16 cellular contexts compared by ENCODE assay signal in genomic region chr4:179415842-179416223, GRCh38.
A peak's percentile ranks its signal among the peaks of the same experiment; 100 is the strongest.
DNase-seq lines count a peak whose midpoint lies in the region; ATAC-seq, FAIRE-seq and TF ChIP-seq lines count a peak whose summit lies in the region.
"Had no signal": no experiment of that assay in that cellular context is flagged by ENCODE, and none has a peak within 500 bp of the region (broad histone marks: within the 10 kb centered on the region; RNA-seq: fewer than 3 reads in every experiment).

No MANE protein-coding gene starts in this region.

- H3K9me3 ChIP-seq in astrocyte (ENCODE audit: insufficient read depth, low read depth, low read length), result no peaks in the 10 kb centered on the region
- H3K9me3 ChIP-seq in neuronal stem cell (replicated peaks in 1 of 2; ENCODE audit: control insufficient read depth in 2 of 2, insufficient read depth in 1 of 2, low read depth in 1 of 2, low read length in 2 of 2), result no peaks in the 10 kb centered on the region
- H3K9me3 ChIP-seq: body of pancreas, thyroid gland had no signal

- H3K27ac ChIP-seq in astrocyte (ENCODE audit: low read depth, low read length) (peak overlapping the region; percentile 57), neuronal stem cell (replicated peaks; ENCODE audit: low read length) (no peak overlapping the region)
- H3K27ac ChIP-seq: body of pancreas, SK-N-MC, thyroid gland had no signal

- no peak overlapping the region for H3K4me3 ChIP-seq in astrocyte (ENCODE audit: insufficient read depth, low read depth, low read length)
- H3K4me3 ChIP-seq in neuronal stem cell (ENCODE audit: low read length in 2 of 2), result no peak overlapping the region
- H3K4me3 ChIP-seq: body of pancreas, SK-N-MC, thyroid gland had no signal

- H3K9ac ChIP-seq in astrocyte (ENCODE audit: low read length) (no peak overlapping the region), neuronal stem cell (ENCODE audit: low read depth, low read length, poor library complexity) (no peak overlapping the region)

- H2BK12ac ChIP-seq in neuronal stem cell (ENCODE audit: low read length), result no peak overlapping the region

- ATAC-seq in GM19351 (IDR thresholded peaks at IDR 0.05; ENCODE audit: unreplicated experiment), result no peak
- ATAC-seq: body of pancreas had no signal

- no peaks in the 10 kb centered on the region for H3K36me3 ChIP-seq in astrocyte (ENCODE audit: insufficient read depth, low read length)
- H3K36me3 ChIP-seq in neuronal stem cell (replicated peaks in 1 of 2; ENCODE audit: control insufficient read depth in 2 of 2, insufficient read depth in 2 of 2, low read length in 2 of 2), result no peaks in the 10 kb centered on the region
- H3K36me3 ChIP-seq: thyroid gland had no signal

- no peaks in the 10 kb centered on the region for H3K27me3 Mint-ChIP-seq in astrocyte (ENCODE audit: low read depth, unreplicated experiment)

- H2BK120ac ChIP-seq in neuronal stem cell (ENCODE audit: low read depth, low read length), result no peak overlapping the region

- no peak overlapping the region for H3K23ac ChIP-seq in neuronal stem cell (ENCODE audit: low read depth, low read length, poor library complexity)

- H4K8ac ChIP-seq in neuronal stem cell (ENCODE audit: low read depth, low read length), result no peak overlapping the region

- DNase-seq in HEK293T (ENCODE audit: extremely low spot score) (peak; percentile 37), NCI-H2081 (lab: John Stamatoyannopoulos, UW) (peak; percentile 3 to 64), astrocyte (ENCODE audit: low read depth) (peak; percentile 52), neuronal stem cell (ENCODE audit: low spot score) (no peak), DMS114 treated with DMSO at 0.1 percent for 48 hours (lab: John Stamatoyannopoulos, UW; ENCODE audit: unreplicated experiment) (no peak), HuH-7 (ENCODE audit: low spot score) (no peak)
- DNase-seq: body of pancreas; C1 segment of cervical spinal cord; dermis blood vessel endothelial cell; NCI-H1694 treated with DMSO at 0.1 percent for 48 hours; stimulated activated CD4-positive, alpha-beta T cell treated with anti-CD3 and anti-CD28 coated beads, Interleukin-2, amount 100 ng/mL, for 48 hours; thyroid gland had no signal

- no peaks in the 10 kb centered on the region for H4K20me1 ChIP-seq in astrocyte (ENCODE audit: insufficient read depth, low read length)

- no peak overlapping the region for H2AFZ ChIP-seq in astrocyte (ENCODE audit: low read depth, low read length)
- peak overlapping the region; percentile 21 for H2AFZ ChIP-seq in neuronal stem cell (ENCODE audit: low read length)

- H2AK5ac ChIP-seq in neuronal stem cell (ENCODE audit: low read depth, low read length), result no peak overlapping the region

- H3K36me3 Mint-ChIP-seq in astrocyte (ENCODE audit: low read depth, unreplicated experiment), result no peaks in the 10 kb centered on the region

- H3K18ac ChIP-seq in neuronal stem cell (ENCODE audit: low read length), result no peak overlapping the region

- no peak overlapping the region for H3K4ac ChIP-seq in neuronal stem cell (ENCODE audit: low read length)

- no peak overlapping the region for H3K27ac Mint-ChIP-seq in astrocyte (ENCODE audit: unreplicated experiment)

- H3K79me2 ChIP-seq in astrocyte (ENCODE audit: insufficient read depth, low read length), result no peaks in the 10 kb centered on the region

- H3K4me1 ChIP-seq in astrocyte (ENCODE audit: insufficient read depth, low read length) (peaks cover 14% of the 10 kb centered on the region), neuronal stem cell (ENCODE audit: control insufficient read depth in 2 of 2, insufficient read depth in 1 of 2, low read depth in 1 of 2, low read length in 2 of 2) (peaks cover 0 to 3% of the 10 kb centered on the region in 2 donors)
- H3K4me1 ChIP-seq: body of pancreas, thyroid gland had no signal

- H3K4me1 Mint-ChIP-seq in astrocyte (ENCODE audit: low read depth, unreplicated experiment), result peaks cover 7% of the 10 kb centered on the region

- H2BK15ac ChIP-seq in neuronal stem cell (ENCODE audit: low read length), result no peak overlapping the region

- CTCF ChIA-PET in HEK293T (lab: Yijun Ruan, JAX), result interaction anchor here (1.0 to 1.3 kb wide), 2 partner anchors 19 to 35 kb away, joined by 3 to 4 read pairs; no protein-coding TSS in a partner anchor

- no peak overlapping the region for H2BK5ac ChIP-seq in neuronal stem cell (ENCODE audit: low read length)

- peak overlapping the region; percentile 37 for H3K4me2 ChIP-seq in astrocyte (ENCODE audit: low read length)
- H3K4me2 ChIP-seq in neuronal stem cell (ENCODE audit: insufficient read depth, low read length, poor library complexity, severe bottlenecking), result no peak overlapping the region

- no CpG with 5 or more reads among the region's 1 CpG for WGBS in neuronal stem cell (ENCODE audit: extremely low coverage in 2 of 2, insufficient read length in 2 of 2, insufficient replicate concordance in 1 of 2), 2 donors

- FAIRE-seq in astrocyte (lab: Jason Lieb, UNC), result no peak
- FAIRE-seq: GM12891 had no signal

- no peaks in the 10 kb centered on the region for H3K79me1 ChIP-seq in neuronal stem cell (ENCODE audit: low read depth, low read length)

- no peaks in the 10 kb centered on the region for H3K9me3 Mint-ChIP-seq in astrocyte (ENCODE audit: unreplicated experiment)
- H3K9me3 Mint-ChIP-seq: nephron had no signal

- POLR2A ChIA-PET in HEK293T (lab: Yijun Ruan, JAX), result interaction anchor here (0.9 kb wide), 1 partner anchor 60 kb away, joined by 3 read pairs; no protein-coding TSS in a partner anchor

- no peak overlapping the region for H4K91ac ChIP-seq in neuronal stem cell (ENCODE audit: low read depth, low read length, poor library complexity)

- H3K27me3 ChIP-seq in astrocyte (ENCODE audit: insufficient read depth, low read length) (no peaks in the 10 kb centered on the region), neuronal stem cell (ENCODE audit: control insufficient read depth in 3 of 3, insufficient read depth in 3 of 3, low read depth in 1 of 3, low read length in 3 of 3) (no peaks in the 10 kb centered on the region)
- H3K27me3 ChIP-seq: body of pancreas, thyroid gland had no signal

- no peak overlapping the region for H3K4me3 Mint-ChIP-seq in astrocyte (ENCODE audit: unreplicated experiment)
- H3K4me3 Mint-ChIP-seq: nephron had no signal

- no peak for TF ChIP-seq CTCF in astrocyte (IDR thresholded peaks at IDR 0.05; ENCODE audit: insufficient read depth, low read depth, low read length)

- H3K14ac ChIP-seq in neuronal stem cell (ENCODE audit: low read length), result no peak overlapping the region

TF ChIP-seq in HEK293T, 16 proteins besides CTCF, POLR2A, EP300 and RAD21:
- TF ChIP-seq, protein P1, sequence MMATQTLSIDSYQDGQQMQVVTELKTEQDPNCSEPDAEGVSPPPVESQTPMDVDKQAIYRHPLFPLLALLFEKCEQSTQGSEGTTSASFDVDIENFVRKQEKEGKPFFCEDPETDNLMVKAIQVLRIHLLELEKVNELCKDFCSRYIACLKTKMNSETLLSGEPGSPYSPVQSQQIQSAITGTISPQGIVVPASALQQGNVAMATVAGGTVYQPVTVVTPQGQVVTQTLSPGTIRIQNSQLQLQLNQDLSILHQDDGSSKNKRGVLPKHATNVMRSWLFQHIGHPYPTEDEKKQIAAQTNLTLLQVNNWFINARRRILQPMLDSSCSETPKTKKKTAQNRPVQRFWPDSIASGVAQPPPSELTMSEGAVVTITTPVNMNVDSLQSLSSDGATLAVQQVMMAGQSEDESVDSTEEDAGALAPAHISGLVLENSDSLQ (IDR thresholded peaks at IDR 0.05), result 0 out of 2 replicates have a peak, but pooled peaks have one; percentile 18
- no peak for TF ChIP-seq SUZ12 (IDR thresholded peaks at IDR 0.05)
- TF ChIP-seq BHLHE40 (IDR thresholded peaks at IDR 0.05; ENCODE audit: borderline replicate concordance), result no peak
- peak; percentile 91 for TF ChIP-seq FOXA1 (IDR thresholded peaks at IDR 0.05)
- no peak for TF ChIP-seq NFRKB (IDR thresholded peaks at IDR 0.05)
- 0 out of 2 replicates have a peak, but pooled peaks have one; percentile 54 for TF ChIP-seq CTBP1 (IDR thresholded peaks at IDR 0.05; ENCODE audit: borderline replicate concordance)

Comparison
In these comparisons a context has a peak if more than half of its experiments do, and no peak if none do; other contexts are left out.
1. DNase-seq: peak in HEK293T (single experiment), NCI-H2081 (2 of 2) and astrocyte (single experiment); none in neuronal stem cell (single experiment), DMS114 treated with DMSO at 0.1 percent for 48 hours (single experiment) and HuH-7 (single experiment).